Comparison of ENCODE assay signal across 1 cellular context in the genomic region with DNA sequence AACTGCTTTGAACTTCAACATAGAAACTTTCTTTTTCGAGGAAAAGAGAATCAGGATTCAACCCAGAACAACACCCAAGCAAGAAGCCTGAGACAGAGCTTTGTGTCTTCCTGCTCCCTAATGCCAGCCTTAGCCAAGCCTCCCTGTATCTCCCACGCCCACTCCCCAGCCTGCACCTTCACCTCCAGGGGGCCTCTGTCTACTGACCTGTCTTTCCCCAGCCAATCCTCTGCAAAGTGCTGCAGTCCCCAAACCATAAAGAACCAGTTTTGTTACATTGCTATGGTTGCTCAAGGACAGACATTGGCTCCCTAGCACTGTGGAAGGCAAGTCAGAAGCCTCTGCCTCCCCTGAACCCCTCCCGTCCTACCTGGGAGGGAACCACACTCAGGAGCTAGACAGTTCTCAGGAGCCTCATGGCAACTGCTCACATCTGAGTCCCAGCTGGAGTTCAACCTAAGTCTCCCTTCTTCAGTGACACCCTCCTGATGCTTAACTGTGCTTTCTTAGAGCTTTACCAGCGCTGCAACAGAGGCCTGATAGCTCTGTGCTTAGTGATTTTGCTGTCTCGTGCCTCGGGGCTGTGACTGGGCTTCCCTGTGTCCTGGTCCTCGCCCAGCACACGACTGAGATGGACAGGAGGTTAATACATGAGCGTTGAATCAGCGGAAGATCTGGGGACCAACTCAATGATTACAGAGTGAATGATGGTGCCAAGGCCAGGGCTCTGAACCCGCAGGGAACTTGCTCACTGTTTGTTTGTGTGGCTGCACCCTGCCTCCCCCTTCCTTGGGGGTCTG.
TF ChIP-seq lines count a peak whose summit lies in the region.

No MANE protein-coding gene starts in this region.

TF ChIP-seq in K562, 482 proteins besides CTCF, POLR2A, EP300 and RAD21 (continued from another document):
- TF ChIP-seq, protein P1, sequence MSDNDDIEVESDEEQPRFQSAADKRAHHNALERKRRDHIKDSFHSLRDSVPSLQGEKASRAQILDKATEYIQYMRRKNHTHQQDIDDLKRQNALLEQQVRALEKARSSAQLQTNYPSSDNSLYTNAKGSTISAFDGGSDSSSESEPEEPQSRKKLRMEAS (CRISPR knock-in tag; IDR thresholded peaks at IDR 0.05) = no peak
TF ChIP-seq in K562: peak in this region for 1.
